ENCODE assay signal across 8 cellular contexts in the genomic region with DNA sequence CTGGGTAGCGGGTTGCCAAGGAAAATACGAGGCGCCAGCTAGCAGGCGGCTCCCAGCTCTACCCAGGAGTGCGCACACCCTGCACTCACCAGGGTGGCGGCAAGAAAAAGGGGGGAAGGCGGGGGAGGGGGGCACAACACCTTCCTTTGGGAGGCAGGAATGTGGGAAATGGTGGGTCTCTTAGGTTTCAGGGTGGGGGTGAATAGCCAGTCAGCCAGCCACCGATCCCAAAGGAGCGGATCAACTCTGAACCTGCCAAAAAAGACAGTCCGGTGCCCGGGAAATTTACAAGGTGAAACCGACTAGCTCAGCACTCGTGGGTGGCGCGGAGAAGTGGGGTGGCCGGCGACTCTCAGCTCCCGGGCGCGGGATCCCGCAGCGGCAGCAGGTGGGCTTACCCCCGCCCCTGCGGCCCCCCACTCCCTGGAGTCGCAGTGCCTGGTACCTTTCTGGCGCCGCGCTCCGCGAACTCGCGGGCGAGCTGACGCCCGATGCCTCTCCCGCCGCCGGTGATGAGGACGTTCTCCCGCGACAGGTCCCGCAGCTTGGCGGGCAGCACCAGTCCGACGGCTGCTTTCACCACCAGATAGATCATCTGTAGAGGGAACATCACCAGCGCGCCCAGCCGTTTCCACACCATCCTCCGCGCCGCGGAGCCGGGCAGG. TPM values are rescaled to one million over a fixed set of nuclear protein-coding genes. Genes with fewer than 3 reads are reported as not detected.
DNase-seq lines count a peak whose midpoint lies in the region; ATAC-seq and TF ChIP-seq lines count a peak whose summit lies in the region.

No MANE protein-coding gene starts in this region.

- peak overlapping the region; percentile 74 for H3K9ac ChIP-seq in iPS-18a (ENCODE audit: low read length)

- intact Hi-C loops in CD8-positive, alpha-beta T cell (cut with DNase I, micrococcal nuclease): loop anchor here (5.0 to 10.0 kb wide), 3 partner anchors 142 to 1118 kb away; no protein-coding TSS in a partner anchor
- intact Hi-C loops in adrenal gland (cut with DNase I): loop anchor here (10.0 kb wide), 2 partner anchors 72 to 302 kb away; no protein-coding TSS in a partner anchor

- no peaks in the 10 kb centered on the region for H3K27me3 Mint-ChIP-seq in CD8-positive, alpha-beta T cell (ENCODE audit: low read depth)

- peaks cover 6% of the 10 kb centered on the region for H3K36me3 ChIP-seq in CD8-positive, alpha-beta T cell (ENCODE audit: insufficient read depth, low read length)
- H3K36me3 ChIP-seq in adrenal gland (replicated peaks in 1 of 2) (no peaks in the 10 kb centered on the region), iPS-18a (ENCODE audit: control insufficient read depth, low read depth, low read length) (peaks cover 5% of the 10 kb centered on the region)

- peaks cover 63% of the 10 kb centered on the region for H3K4me1 Mint-ChIP-seq in CD8-positive, alpha-beta T cell (ENCODE audit: low read depth)

- peak overlapping the region; percentile 98 for H3K27ac Mint-ChIP-seq in CD8-positive, alpha-beta T cell

- POLR2A ChIA-PET in CD8-positive, alpha-beta T cell (lab: Charles Lee): interaction anchor here (0.9 to 7.0 kb wide), 10 partner anchors 10 to 271 kb away, joined by 3 to 73 read pairs (median 4); no protein-coding TSS in a partner anchor

- TF ChIP-seq CTCF in CD8-positive, alpha-beta T cell (IDR thresholded peaks at IDR 0.05): no peak
- no peak for TF ChIP-seq CTCF in adrenal gland (IDR thresholded peaks at IDR 0.05)

- CTCF ChIA-PET in CD8-positive, alpha-beta T cell (lab: Charles Lee): interaction anchor here (0.9 to 8.7 kb wide), 10 partner anchors 17 to 339 kb away, joined by 3 to 174 read pairs (median 5); no protein-coding TSS in a partner anchor

- ATAC-seq in CD8-positive, alpha-beta T cell: no peak
- no peak for ATAC-seq in GM18511 (IDR thresholded peaks at IDR 0.05; ENCODE audit: unreplicated experiment)

- H3K4me3 ChIP-seq in CD8-positive, alpha-beta T cell (ENCODE audit: low read depth, low read length): peak overlapping the region; percentile 90
- peak overlapping the region; percentile 24 to 67 (median 54) for H3K4me3 ChIP-seq in adrenal gland
- peak overlapping the region; percentile 88 for H3K4me3 ChIP-seq in iPS-18a (ENCODE audit: low read length)

- no peaks in the 10 kb centered on the region for H3K9me3 Mint-ChIP-seq in CD8-positive, alpha-beta T cell

- no peak for TF ChIP-seq POLR2A in adrenal gland (IDR thresholded peaks at IDR 0.05)

- DNase-seq in CD8-positive, alpha-beta T cell: peak in 4 of 7 experiments; percentile 29 to 63 (median 34)
- DNase-seq in NCI-H2171 (lab: John Stamatoyannopoulos, UW) (peak; percentile 9), adrenal gland (peak in 4 of 7 donors; percentile 41 to 62 (median 47)), midbrain (lab: John Stamatoyannopoulos, UW) (no peak), NCI-H1436 treated with DMSO at 0.1 percent for 48 hours (lab: John Stamatoyannopoulos, UW) (no peak)
- peak; percentile 38 for DNase-seq in stimulated activated CD4-positive, alpha-beta T cell treated with anti-CD3 and anti-CD28 coated beads, Interleukin-1b, Interleukin-23, amount 100 ng/mL, for 48 hours

- no peaks in the 10 kb centered on the region for H3K9me3 ChIP-seq in CD8-positive, alpha-beta T cell (ENCODE audit: low read length)
- H3K9me3 ChIP-seq in adrenal gland (replicated peaks in 1 of 3): no peaks in the 10 kb centered on the region
- H3K9me3 ChIP-seq in iPS-18a (ENCODE audit: control insufficient read depth, low read depth, low read length): no peaks in the 10 kb centered on the region

- H3K4me1 ChIP-seq in CD8-positive, alpha-beta T cell (ENCODE audit: insufficient read depth, low read length): peaks cover 54% of the 10 kb centered on the region
- H3K4me1 ChIP-seq in adrenal gland (replicated peaks in 1 of 2) (peaks cover 17 to 56% of the 10 kb centered on the region in 2 donors), iPS-18a (ENCODE audit: control insufficient read depth, low read depth, low read length) (peaks cover 20% of the 10 kb centered on the region)

- peaks cover 38% of the 10 kb centered on the region for H3K36me3 Mint-ChIP-seq in CD8-positive, alpha-beta T cell

- peak overlapping the region; percentile 68 for H3K27ac ChIP-seq in CD8-positive, alpha-beta T cell (ENCODE audit: low read depth, low read length)
- H3K27ac ChIP-seq in adrenal gland (peak overlapping the region; percentile 5 to 94 (median 79)), iPS-18a (ENCODE audit: low read length) (no peak overlapping the region)

- no peaks in the 10 kb centered on the region for H3K27me3 ChIP-seq in CD8-positive, alpha-beta T cell (ENCODE audit: insufficient read depth, low read length)
- H3K27me3 ChIP-seq in adrenal gland: no peaks in the 10 kb centered on the region
- H3K27me3 ChIP-seq in iPS-18a (ENCODE audit: control insufficient read depth, insufficient read depth, low read length): peaks cover 5% of the 10 kb centered on the region

- H3K4me3 Mint-ChIP-seq in CD8-positive, alpha-beta T cell: peak overlapping the region; percentile 99

- WGBS in adrenal gland, 4 donors: 0 to 2% (median 2%) methylated on average over 15 to 53 of the region's 53 CpGs

RNA-seq across cellular contexts. Expression of a gene that starts 1.2 kb away (rescaled TPM):
- total RNA-seq in CD8-positive, alpha-beta T cell: 100 to 1,000 TPM; 126 to 129 TPM
- 10 to 100 TPM; 15.3 to 72.4 (median 41.3) TPM for total RNA-seq in adrenal gland
- 10 to 100 TPM in 2 of 3 donors, 1 to 10 TPM in 1; 7.7 to 44.2 (median 44.2) TPM for polyA plus RNA-seq in adrenal gland

RNA-seq across cellular contexts. Expression of a gene that starts 27.0 kb away (rescaled TPM):
- not detected for total RNA-seq in CD8-positive, alpha-beta T cell
- total RNA-seq in adrenal gland: not detected
- under 1 TPM in 2 of 3 donors, not detected in 1; 0.10 to 0.16 TPM for polyA plus RNA-seq in adrenal gland

Comparison
In these comparisons a context has a peak if more than half of its experiments do, and no peak if none do; other contexts are left out.
1. DNase-seq: peak in CD8-positive, alpha-beta T cell (4 of 7), NCI-H2171 (single experiment), adrenal gland (4 of 7) and stimulated activated CD4-positive, alpha-beta T cell treated with anti-CD3 and anti-CD28 coated beads, Interleukin-1b, Interleukin-23, amount 100 ng/mL, for 48 hours (single experiment); none in midbrain (single experiment) and NCI-H1436 treated with DMSO at 0.1 percent for 48 hours (single experiment).
2. Peak in every context shown above with its lines, with median percentiles within 50 percentile points of each other: H3K4me3 ChIP-seq.